ENCODE assay signal across 35 cellular contexts in the genomic region with DNA sequence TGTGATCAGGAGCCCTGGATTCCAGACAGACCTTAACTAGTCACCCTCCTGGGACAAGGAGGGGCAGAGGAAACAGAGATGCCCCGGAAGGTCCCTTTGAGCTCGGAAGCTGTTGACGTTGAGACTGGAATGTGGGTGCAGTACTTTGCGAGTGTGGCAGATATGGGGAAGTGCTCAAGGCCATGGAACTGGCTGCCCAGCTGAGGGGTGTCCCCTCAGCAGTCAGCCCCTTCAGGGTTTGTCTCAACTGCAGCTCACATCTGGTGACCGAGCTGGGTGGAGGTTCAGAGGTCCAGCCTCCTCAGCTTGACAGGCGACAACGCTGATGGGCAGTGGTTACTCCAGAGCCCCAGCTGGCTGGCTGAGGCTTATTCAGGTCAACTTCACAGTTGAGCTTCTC.
"Had no signal": no experiment of that assay in that cellular context is flagged by ENCODE, and none has a peak within 500 bp of the region (broad histone marks: within the 10 kb centered on the region; RNA-seq: fewer than 3 reads in every experiment).

No MANE protein-coding gene starts in this region.

- H3K4me1 Mint-ChIP-seq: activated B cell treated with CpG ODN at 0.5 μM for 24 hours; activated CD4-positive, alpha-beta T cell treated with anti-CD3 and anti-CD28 coated beads, Interleukin-2, amount 10 ng/mL, durations not matched to agents 24 days and 14 days; activated naive CD8-positive, alpha-beta T cell treated with anti-CD3 and anti-CD28 coated beads for 36 hours; activated T-helper 17 cell treated with anti-CD3 and anti-CD28 coated beads, Interleukin-2, amount 50 U/mL, for 72 hours had no signal

- H3K4me1 ChIP-seq: adrenal gland, body of pancreas, breast epithelium had no signal

- H3K27ac Mint-ChIP-seq: activated B cell treated with CpG ODN at 0.5 μM for 24 hours; activated CD4-positive, alpha-beta memory T cell treated with anti-CD3 and anti-CD28 coated beads for 36 hours; activated CD4-positive, alpha-beta T cell treated with anti-CD3 and anti-CD28 coated beads, Interleukin-2, amount 10 ng/mL, durations not matched to agents 24 days and 14 days; activated CD8-positive, alpha-beta T cell treated with anti-CD3 and anti-CD28 coated beads for 36 hours; activated naive CD4-positive, alpha-beta T cell treated with anti-CD3 and anti-CD28 coated beads for 36 hours; activated naive CD4-positive, alpha-beta T cell treated with anti-CD3 and anti-CD28 coated beads, Interleukin-2, amount 50 U/mL, for 72 hours; activated naive CD8-positive, alpha-beta T cell treated with anti-CD3 and anti-CD28 coated beads for 36 hours; activated T-cell treated with anti-CD3 and anti-CD28 coated beads, Interleukin-2, amount 50 U/mL, for 72 hours; activated T-helper 1 cell treated with anti-CD3 and anti-CD28 coated beads, Interleukin-12 subunit alpha, Interleukin-12 subunit beta, Interleukin-2, Interleukin-4 antibody, amounts not matched to agents 30 ng/mL and 10 ng/mL and 1 ng/mL, durations not matched to agents 14 hours and 24 hours and 36 hours; activated T-helper 17 cell treated with anti-CD3 and anti-CD28 coated beads, Interleukin-2, amount 50 U/mL, for 72 hours; T-helper 1 cell treated with Interleukin-12 subunit alpha and Interleukin-12 subunit beta and Interleukin-4 antibody, amounts not matched to agents 30 μg/mL and 1 μg/mL, for 36 hours; T-helper 2 cell treated with Interferon-gamma antibody and Interleukin-4, amounts not matched to agents 5 μg/mL and 100 μg/mL, for 36 hours had no signal

- DNase-seq: activated B cell treated with CpG ODN at 0.5 μM for 24 hours; activated CD4-positive, alpha-beta memory T cell treated with anti-CD3 and anti-CD28 coated beads for 36 hours; activated CD4-positive, alpha-beta T cell treated with anti-CD3 and anti-CD28 coated beads for 4 hours; activated CD4-positive, alpha-beta T cell treated with anti-CD3 and anti-CD28 coated beads, Interleukin-2, amount 10 ng/mL, durations not matched to agents 24 days and 14 days; activated CD4-positive, alpha-beta T cell treated with anti-CD3 and anti-CD28 coated beads, Interleukin-2, amount 50 U/mL, for 1 hour; activated CD4-positive, alpha-beta T cell treated with anti-CD3 and anti-CD28 coated beads, Interleukin-2, amount 50 U/mL, for 4 hours; activated CD4-positive, CD25-positive, alpha-beta regulatory T cell treated with anti-CD3 and anti-CD28 coated beads, Interleukin-2, amount 50 U/mL, for 72 hours; activated CD8-positive, alpha-beta memory T cell treated with anti-CD3 and anti-CD28 coated beads, Interleukin-2, amount 50 U/mL, for 4 hours; activated CD8-positive, alpha-beta T cell treated with anti-CD3 and anti-CD28 coated beads for 36 hours; activated effector memory CD4-positive, alpha-beta T cell treated with anti-CD3 and anti-CD28 coated beads, Interleukin-2, amount 50 U/mL, for 16 hours; activated gamma-delta T cell treated with Interleukin-2 at 50 U/mL for 16 hours; activated naive CD4-positive, alpha-beta T cell; activated naive CD4-positive, alpha-beta T cell treated with anti-CD3 and anti-CD28 coated beads for 36 hours; activated naive CD4-positive, alpha-beta T cell treated with anti-CD3 and anti-CD28 coated beads, Interleukin-2, amount 50 U/mL, for 16 hours; activated naive CD8-positive, alpha-beta T cell treated with anti-CD3 and anti-CD28 coated beads for 36 hours; activated T-cell treated with anti-CD3 and anti-CD28 coated beads for 4 hours; activated T-cell treated with anti-CD3 and anti-CD28 coated beads, Interleukin-2, amount 50 U/mL, for 1 hour; activated T-cell treated with anti-CD3 and anti-CD28 coated beads, Interleukin-2, amount 50 U/mL, for 4 hours; activated T-cell treated with anti-CD3 and anti-CD28 coated beads, Interleukin-2, amount 50 U/mL, for 72 hours; adrenal gland; amniotic stem cell; aorta; body of pancreas; brain microvascular endothelial cell; central memory CD4-positive, alpha-beta T cell; T-helper 1 cell; T-helper 2 cell; T-helper 9 cell had no signal

- ATAC-seq: activated CD8-positive, alpha-beta T cell treated with anti-CD3 and anti-CD28 coated beads for 36 hours; activated naive CD4-positive, alpha-beta T cell treated with anti-CD3 and anti-CD28 coated beads, Interleukin-2, amount 50 U/mL, for 72 hours; activated T-cell treated with anti-CD3 and anti-CD28 coated beads, Interleukin-2, amount 50 U/mL, for 4 hours; activated T-cell treated with anti-CD3 and anti-CD28 coated beads, Interleukin-2, amount 50 U/mL, for 72 hours; activated T-helper 17 cell treated with anti-CD3 and anti-CD28 coated beads, Interleukin-2, amount 50 U/mL, for 72 hours; body of pancreas had no signal

- H3K27ac ChIP-seq: adrenal gland, body of pancreas, brain microvascular endothelial cell, breast epithelium, VCaP had no signal

- H3K27me3 ChIP-seq: brain microvascular endothelial cell, breast epithelium had no signal

- H3K4me3 ChIP-seq: adrenal gland, body of pancreas, breast epithelium had no signal

- H3K27me3 Mint-ChIP-seq: activated CD4-positive, alpha-beta T cell treated with anti-CD3 and anti-CD28 coated beads, Interleukin-2, amount 10 ng/mL, durations not matched to agents 24 days and 14 days had no signal

- H3K9me3 Mint-ChIP-seq: activated B cell treated with CpG ODN at 0.5 μM for 24 hours; activated CD4-positive, alpha-beta memory T cell treated with anti-CD3 and anti-CD28 coated beads for 36 hours; activated CD4-positive, alpha-beta T cell treated with anti-CD3 and anti-CD28 coated beads, Interleukin-2, amount 10 ng/mL, durations not matched to agents 24 days and 14 days; activated CD8-positive, alpha-beta T cell treated with anti-CD3 and anti-CD28 coated beads for 36 hours; activated naive CD4-positive, alpha-beta T cell treated with anti-CD3 and anti-CD28 coated beads for 36 hours; activated naive CD4-positive, alpha-beta T cell treated with anti-CD3 and anti-CD28 coated beads, Interleukin-2, amount 50 U/mL, for 72 hours; activated naive CD8-positive, alpha-beta T cell treated with anti-CD3 and anti-CD28 coated beads for 36 hours; activated T-cell treated with anti-CD3 and anti-CD28 coated beads, Interleukin-2, amount 50 U/mL, for 4 hours; activated T-cell treated with anti-CD3 and anti-CD28 coated beads, Interleukin-2, amount 50 U/mL, for 72 hours; activated T-helper 1 cell treated with anti-CD3 and anti-CD28 coated beads, Interleukin-12 subunit alpha, Interleukin-12 subunit beta, Interleukin-2, Interleukin-4 antibody, amounts not matched to agents 30 ng/mL and 10 ng/mL and 1 ng/mL, durations not matched to agents 14 hours and 24 hours and 36 hours; activated T-helper 17 cell treated with anti-CD3 and anti-CD28 coated beads, Interleukin-2, amount 50 U/mL, for 72 hours; T-helper 1 cell treated with Interleukin-12 subunit alpha and Interleukin-12 subunit beta and Interleukin-4 antibody, amounts not matched to agents 30 μg/mL and 1 μg/mL, for 36 hours; T-helper 2 cell treated with Interferon-gamma antibody and Interleukin-4, amounts not matched to agents 5 μg/mL and 100 μg/mL, for 36 hours had no signal

- H3K36me3 ChIP-seq: adrenal gland, brain microvascular endothelial cell, breast epithelium had no signal

- H3K4me3 Mint-ChIP-seq: activated B cell treated with CpG ODN at 0.5 μM for 24 hours; activated CD4-positive, alpha-beta memory T cell treated with anti-CD3 and anti-CD28 coated beads for 36 hours; activated CD4-positive, alpha-beta T cell treated with anti-CD3 and anti-CD28 coated beads, Interleukin-2, amount 10 ng/mL, durations not matched to agents 24 days and 14 days; activated CD8-positive, alpha-beta T cell treated with anti-CD3 and anti-CD28 coated beads for 36 hours; activated naive CD4-positive, alpha-beta T cell treated with anti-CD3 and anti-CD28 coated beads for 36 hours; activated naive CD8-positive, alpha-beta T cell treated with anti-CD3 and anti-CD28 coated beads for 36 hours; activated T-cell treated with anti-CD3 and anti-CD28 coated beads, Interleukin-2, amount 50 U/mL, for 4 hours; activated T-cell treated with anti-CD3 and anti-CD28 coated beads, Interleukin-2, amount 50 U/mL, for 72 hours; activated T-helper 1 cell treated with anti-CD3 and anti-CD28 coated beads, Interleukin-12 subunit alpha, Interleukin-12 subunit beta, Interleukin-2, Interleukin-4 antibody, amounts not matched to agents 30 ng/mL and 10 ng/mL and 1 ng/mL, durations not matched to agents 14 hours and 24 hours and 36 hours; activated T-helper 17 cell treated with anti-CD3 and anti-CD28 coated beads, Interleukin-2, amount 50 U/mL, for 72 hours; T-helper 1 cell treated with Interleukin-12 subunit alpha and Interleukin-12 subunit beta and Interleukin-4 antibody, amounts not matched to agents 30 μg/mL and 1 μg/mL, for 36 hours; T-helper 2 cell treated with Interferon-gamma antibody and Interleukin-4, amounts not matched to agents 5 μg/mL and 100 μg/mL, for 36 hours had no signal

- H3K36me3 Mint-ChIP-seq: activated CD4-positive, alpha-beta memory T cell treated with anti-CD3 and anti-CD28 coated beads for 36 hours; activated naive CD4-positive, alpha-beta T cell treated with anti-CD3 and anti-CD28 coated beads, Interleukin-2, amount 50 U/mL, for 72 hours; activated naive CD8-positive, alpha-beta T cell treated with anti-CD3 and anti-CD28 coated beads for 36 hours had no signal

- H3K9me3 ChIP-seq: adrenal gland, body of pancreas, breast epithelium had no signal
